In genomic region chr1:164891615-164892014, GRCh38 we compare ENCODE assay signal across 1 cellular context.
TF ChIP-seq lines count a peak whose summit lies in the region.

No MANE protein-coding gene starts in this region.

TF ChIP-seq in H1, 55 proteins besides CTCF, POLR2A, EP300 and RAD21:
- TF ChIP-seq YY1 (IDR thresholded peaks at IDR 0.05; ENCODE audit: low read depth, low read length) (no peak), SP1 (IDR thresholded peaks at IDR 0.05; ENCODE audit: low read depth, low read length) (no peak), BRCA1 (IDR thresholded peaks at IDR 0.05; ENCODE audit: low read depth, low read length) (no peak), EZH2 (IDR thresholded peaks at IDR 0.05; ENCODE audit: low read depth, low read length, severe bottlenecking) (no peak)
